In the genomic region with DNA sequence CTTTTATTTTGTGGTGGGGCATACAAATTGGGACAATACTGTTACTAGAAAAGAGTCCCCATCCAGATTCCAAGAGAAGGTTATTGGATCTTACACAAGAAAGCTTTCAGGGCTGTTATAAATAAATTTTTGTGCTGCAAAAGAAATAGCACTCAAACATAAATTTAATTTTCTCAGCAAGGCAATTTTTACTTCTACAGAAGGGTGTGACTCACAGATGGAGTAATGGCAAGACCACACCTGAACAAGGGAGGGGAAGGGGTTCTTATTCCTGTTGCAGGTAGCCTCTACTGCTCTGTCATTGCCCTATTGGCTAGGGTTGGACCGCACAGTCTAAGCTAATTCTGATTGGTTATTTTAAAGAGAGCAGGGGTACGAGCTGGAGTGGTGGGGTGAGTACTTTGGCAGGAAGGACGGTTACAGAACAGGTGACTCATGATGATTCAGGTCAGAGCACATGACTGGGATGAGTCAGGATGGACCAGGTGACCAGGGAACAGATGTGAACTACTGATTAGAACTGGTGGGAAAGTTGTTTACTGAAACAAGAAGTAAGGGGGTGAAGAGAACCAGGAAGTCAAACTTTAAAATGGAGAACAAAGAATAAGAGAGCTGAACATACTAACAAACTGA, we compare ENCODE assay signal across 1 cellular context.
TF ChIP-seq lines count a peak whose summit lies in the region.

No MANE protein-coding gene starts in this region.

TF ChIP-seq in HEK293, 187 proteins besides CTCF, POLR2A, EP300 and RAD21 (continued from another document):
- no peak for TF ChIP-seq ZNF175 (tag by site-specific recombination; IDR thresholded peaks at IDR 0.05)
